1 cellular context compared by ENCODE assay signal in the genomic region with DNA sequence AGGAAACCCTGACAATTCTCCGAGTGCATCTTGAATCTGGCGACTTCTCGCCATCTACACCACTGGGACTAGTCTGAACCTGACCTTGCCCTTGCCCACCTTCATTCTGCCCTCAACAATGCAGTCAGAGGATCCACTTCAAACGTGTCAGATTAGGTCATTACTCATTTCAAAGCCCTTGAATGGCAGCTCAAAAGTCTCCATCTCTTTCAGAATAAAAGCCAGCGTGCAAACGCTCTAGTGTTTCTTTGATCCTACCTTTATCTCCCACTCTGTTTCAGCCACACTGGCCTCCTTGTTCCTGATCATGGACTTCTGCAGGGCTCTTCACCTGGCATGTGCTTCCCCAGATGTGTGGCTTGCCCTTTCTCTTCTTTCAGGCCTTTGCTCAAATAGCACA.
A peak's percentile ranks its signal among the peaks of the same experiment; 100 is the strongest.
TF ChIP-seq lines count a peak whose summit lies in the region.

No MANE protein-coding gene starts in this region.

TF ChIP-seq in HepG2, 621 proteins besides CTCF, POLR2A, EP300 and RAD21:
- TF ChIP-seq MYNN (CRISPR knock-in tag; IDR thresholded peaks at IDR 0.05; ENCODE audit: low read depth): peak; percentile 95; the same call in 1 of the 2 replicates
- TF ChIP-seq HBP1 (CRISPR knock-in tag; IDR thresholded peaks at IDR 0.05; ENCODE audit: low read depth): no peak
